8 cellular contexts compared by ENCODE assay signal in the genomic region with DNA sequence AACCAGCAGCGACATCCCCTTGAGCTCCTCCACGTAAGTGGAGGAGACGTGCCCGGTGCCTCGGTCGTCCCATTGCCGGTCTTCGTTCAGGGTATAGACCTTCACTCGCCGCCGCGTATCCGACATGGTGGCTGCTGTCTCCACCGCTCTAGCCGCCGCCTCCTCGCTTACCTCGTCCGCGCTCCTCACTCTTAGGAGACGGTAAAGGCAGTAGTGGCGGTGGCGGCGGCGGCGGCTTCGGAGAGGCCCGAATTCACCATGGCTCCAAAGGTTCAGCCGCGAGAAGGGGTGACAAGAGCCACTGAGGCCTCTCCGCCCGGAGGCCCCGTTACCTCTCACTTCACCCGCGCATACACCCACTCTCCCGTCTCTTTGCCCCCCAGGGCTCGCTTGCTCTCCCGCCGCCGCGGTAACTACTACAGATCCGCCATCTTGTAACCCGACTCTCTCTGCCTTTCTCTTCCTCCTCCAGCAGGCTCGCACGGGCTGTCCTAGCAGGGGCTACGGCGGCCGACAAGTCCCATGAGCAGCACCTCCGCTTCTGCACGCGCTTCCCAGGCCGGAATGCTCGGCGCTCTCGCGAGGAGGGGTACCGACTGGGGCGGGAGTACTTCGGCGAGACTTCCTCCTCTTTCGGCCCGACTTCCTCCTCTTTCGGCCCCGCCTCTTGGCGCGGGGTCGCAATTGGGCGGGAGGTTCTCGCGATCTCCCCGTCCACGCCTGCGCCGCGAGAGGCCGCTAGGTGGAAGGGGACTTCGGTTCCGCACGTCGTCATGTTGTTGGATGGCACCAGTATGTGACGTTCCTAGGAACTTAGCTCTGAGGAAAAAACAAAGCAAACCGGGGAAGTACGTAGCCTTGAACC. TPM values are rescaled to one million over a fixed set of nuclear protein-coding genes. Genes with fewer than 3 reads are reported as not detected.
DNase-seq lines count a peak whose midpoint lies in the region; TF ChIP-seq lines count a peak whose summit lies in the region.

A gene (minus strand): TSS at position 463 of the 865 bp plus-strand sequence. CDS start 337 bp downstream, at position 126.

- peak within 1 kb of the TSS; percentile 71 for H3K4me2 ChIP-seq in mesenchymal stem cell (ENCODE audit: low read length, poor library complexity, severe bottlenecking)

- H3K27ac ChIP-seq in mesenchymal stem cell (ENCODE audit: low read length, poor library complexity, severe bottlenecking) = peak within 1 kb of the TSS; percentile 99

- TF ChIP-seq CTCF in GM20000 (IDR thresholded peaks at IDR 0.05; ENCODE audit: extremely low read depth, missing control alignments) = no peak

- H4K8ac ChIP-seq in mesenchymal stem cell (ENCODE audit: low read length) = peak within 1 kb of the TSS; percentile 98

- no peaks in the 10 kb centered on the region for H3K36me3 ChIP-seq in endocrine pancreas (ENCODE audit: control insufficient read depth, insufficient read depth, low read length)
- H3K36me3 ChIP-seq in mesenchymal stem cell (ENCODE audit: control insufficient read depth in 1 of 2, insufficient read depth in 2 of 2, low read depth in 1 of 2, low read length in 2 of 2) = peaks cover 7 to 38% of the 10 kb centered on the region in 2 experiments

- peak within 1 kb of the TSS; percentile 36 for H2BK15ac ChIP-seq in mesenchymal stem cell (ENCODE audit: low read depth, poor library complexity, severe bottlenecking)

- CTCF ChIA-PET in activated CD8-positive, alpha-beta memory T cell treated with anti-CD3 and anti-CD28 coated beads for 36 hours (lab: Charles Lee) = interaction anchor here (0.6 kb wide), 1 partner anchor 39 kb away, joined by 3 read pairs; no protein-coding TSS in a partner anchor

- peak within 1 kb of the TSS; percentile 90 for H2BK5ac ChIP-seq in mesenchymal stem cell (ENCODE audit: low read depth, low read length, poor library complexity, severe bottlenecking)

- H3K4ac ChIP-seq in mesenchymal stem cell (ENCODE audit: low read depth in 1 of 2, low read length in 2 of 2) = peak within 1 kb of the TSS; percentile 93 to 98

- H4K91ac ChIP-seq in mesenchymal stem cell (ENCODE audit: low read length) = peak within 1 kb of the TSS; percentile 100

- H3K4me3 ChIP-seq in endocrine pancreas (ENCODE audit: control insufficient read depth, insufficient read depth, low read length) (peak within 1 kb of the TSS; percentile 98), mesenchymal stem cell (ENCODE audit: insufficient read depth in 1 of 2, low read depth in 1 of 2, low read length in 2 of 2) (peak within 1 kb of the TSS; percentile 98 to 99)

- POLR2A ChIA-PET in activated CD8-positive, alpha-beta memory T cell treated with anti-CD3 and anti-CD28 coated beads for 36 hours (lab: Charles Lee) = interaction anchor here (0.5 to 1.5 kb wide), 5 partner anchors 11 to 890 kb away, joined by 3 to 6 read pairs (median 4); no protein-coding TSS in a partner anchor

- DNase-seq in COR-L47 (lab: John Stamatoyannopoulos, UW) = peak; percentile 98
- peak; percentile 92 for DNase-seq in GM20000 (ENCODE audit: low spot score)
- DNase-seq in HT-29 (ENCODE audit: low spot score) = peak; percentile 98
- peak; percentile 92 for DNase-seq in NK-92 treated with Interleukin-12 subunit alpha and Interleukin-12 subunit beta, amount 100 ng/mL, for 24 hours (lab: John Stamatoyannopoulos, UW)
- DNase-seq in mesenchymal stem cell = peak; percentile 100
- DNase-seq in stimulated activated CD8-positive, alpha-beta memory T cell treated with anti-CD3 and anti-CD28 coated beads, Interleukin-12 subunit alpha, Interleukin-12 subunit beta, amount 100 ng/mL, for 4 hours (ENCODE audit: low read depth) = peak; percentile 98

- peak within 1 kb of the TSS; percentile 28 to 80 for H2BK12ac ChIP-seq in mesenchymal stem cell (ENCODE audit: low read length in 2 of 2)

- under 1% methylated on average over 78 of the region's 83 CpGs for WGBS in mesenchymal stem cell

- no peak within 1 kb of the TSS for H2AK5ac ChIP-seq in mesenchymal stem cell (ENCODE audit: low read length, severe bottlenecking)

- H3K9me3 ChIP-seq in endocrine pancreas (ENCODE audit: control insufficient read depth, low read length) (no peaks in the 10 kb centered on the region), mesenchymal stem cell (ENCODE audit: control insufficient read depth, low read length) (no peaks in the 10 kb centered on the region)

- peak within 1 kb of the TSS; percentile 93 for H2AFZ ChIP-seq in mesenchymal stem cell (ENCODE audit: low read depth, low read length)

- peak within 1 kb of the TSS; percentile 97 to 100 for H3K18ac ChIP-seq in mesenchymal stem cell (ENCODE audit: low read depth in 1 of 2, low read length in 2 of 2)

- H3K4me1 ChIP-seq in endocrine pancreas (ENCODE audit: control insufficient read depth, insufficient read depth, low read length) (peaks cover 19% of the 10 kb centered on the region), mesenchymal stem cell (ENCODE audit: control insufficient read depth, insufficient read depth, low read depth, low read length) (peaks cover 14% of the 10 kb centered on the region)

- peak within 1 kb of the TSS; percentile 57 to 96 for H3K23ac ChIP-seq in mesenchymal stem cell (ENCODE audit: low read length in 2 of 2)

- peak within 1 kb of the TSS; percentile 87 for H2BK120ac ChIP-seq in mesenchymal stem cell (ENCODE audit: low read depth, low read length)

- H3K9ac ChIP-seq in endocrine pancreas (ENCODE audit: control insufficient read depth, insufficient read depth, low read length) = peak within 1 kb of the TSS; percentile 92
- H3K9ac ChIP-seq in mesenchymal stem cell (ENCODE audit: low read length) = peak within 1 kb of the TSS; percentile 99

- peak within 1 kb of the TSS in 1 of 2 experiments; percentile 97 for H3K14ac ChIP-seq in mesenchymal stem cell (ENCODE audit: low read length in 2 of 2)

- H3K79me1 ChIP-seq in mesenchymal stem cell (replicated peaks; ENCODE audit: low read length, poor library complexity, severe bottlenecking) = peaks cover 21% of the 10 kb centered on the region

- H3K27me3 ChIP-seq in endocrine pancreas (ENCODE audit: control insufficient read depth, insufficient read depth, low read length) (no peaks in the 10 kb centered on the region), mesenchymal stem cell (ENCODE audit: control insufficient read depth in 1 of 2, insufficient read depth in 1 of 2, low read length in 2 of 2) (no peaks in the 10 kb centered on the region)

RNA-seq across cellular contexts. Expression of the gene that starts here (rescaled TPM):
- total RNA-seq in HT-29 (2014; rRNA removed; shearing (Covaris generic)) = 25.5 and 26.8 TPM in 2 replicates
- total RNA-seq in activated CD8-positive, alpha-beta memory T cell treated with anti-CD3 and anti-CD28 coated beads for 36 hours = 10 to 100 TPM; 74.2 to 83.6 TPM
- polyA plus RNA-seq in mesenchymal stem cell (2013, experiment 1 of 2) = 21.6 TPM
- polyA plus RNA-seq in mesenchymal stem cell (2013, experiment 2 of 2) = 22.2 TPM

Comparison
In these comparisons a context has a peak if more than half of its experiments do, and no peak if none do; other contexts are left out.
1. Peak in every context shown above with its lines: DNase-seq, H3K4me3 ChIP-seq and H3K27ac ChIP-seq.